8 cellular contexts compared by ENCODE assay signal in the genomic region with DNA sequence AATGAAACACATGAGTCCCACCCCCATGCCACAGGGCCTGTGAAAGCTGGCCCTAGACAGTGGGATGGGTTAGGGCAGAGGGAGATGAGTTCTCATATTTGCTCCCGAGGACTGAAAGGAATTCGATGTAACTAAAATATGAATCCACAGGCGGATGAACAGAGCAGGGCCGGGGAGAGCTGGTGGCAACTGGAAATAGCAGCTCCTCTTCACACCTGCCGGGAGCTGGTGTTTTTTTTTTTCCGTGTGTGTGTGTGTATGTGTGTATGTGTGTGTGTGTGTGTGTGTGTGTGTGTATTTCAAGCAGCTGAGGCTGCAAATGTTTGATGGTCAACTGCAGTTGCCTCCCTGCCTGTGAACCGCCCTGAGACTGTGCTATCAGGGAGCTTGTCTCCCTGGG.
"Had no signal": no experiment of that assay in that cellular context is flagged by ENCODE, and none has a peak within 500 bp of the region (broad histone marks: within the 10 kb centered on the region; RNA-seq: fewer than 3 reads in every experiment).

No MANE protein-coding gene starts in this region.

- H3K4me3 ChIP-seq: GM23338 had no signal

- ATAC-seq: GM23338, HepG2 had no signal

- H3K4me3 Mint-ChIP-seq: GM23338, H9, IgD-negative memory B cell had no signal

- DNase-seq: H9, HCEC 1CT had no signal

- FAIRE-seq: H1, H54, HepG2 had no signal

- H3K27me3 Mint-ChIP-seq: IgD-negative memory B cell had no signal

- H3K4me1 Mint-ChIP-seq: GM23338, H9 had no signal

- H3K27ac Mint-ChIP-seq: GM23338, IgD-negative memory B cell had no signal

- H3K27ac ChIP-seq: HL-60 had no signal
